In genomic region chr17:33512113-33512512, GRCh38 we compare ENCODE assay signal across 27 cellular contexts.
"Had no signal": no experiment of that assay in that cellular context is flagged by ENCODE, and none has a peak within 500 bp of the region (broad histone marks: within the 10 kb centered on the region; RNA-seq: fewer than 3 reads in every experiment).

No MANE protein-coding gene starts in this region.

- H3K4me3 ChIP-seq: coronary artery, dorsolateral prefrontal cortex, esophagus squamous epithelium, gastrocnemius medialis, heart right ventricle, left lung, lung had no signal

- H3K4me3 Mint-ChIP-seq: memory B cell had no signal

- DNase-seq: dermis blood vessel endothelial cell; dorsolateral prefrontal cortex; effector CD4-positive, alpha-beta T cell; effector memory CD4-positive, alpha-beta T cell; erythroblast; esophagus squamous epithelium; foreskin fibroblast; foreskin melanocyte; gastrocnemius medialis; glutamatergic neuron; head of caudate nucleus; heart right ventricle; hippocampal formation; left cardiac atrium; left lung; left ventricle myocardium superior; mammary epithelial cell; midbrain; naive thymus-derived CD4-positive, alpha-beta T cell had no signal

- H3K36me3 ChIP-seq: esophagus squamous epithelium, gastrocnemius medialis, heart right ventricle, left lung had no signal

- H3K4me1 Mint-ChIP-seq: memory B cell had no signal

- H3K9me3 Mint-ChIP-seq: memory B cell had no signal

- H3K27ac Mint-ChIP-seq: memory B cell; naive thymus-derived CD4-positive, alpha-beta T cell had no signal

- H3K36me3 Mint-ChIP-seq: memory B cell; naive thymus-derived CD4-positive, alpha-beta T cell had no signal

- ATAC-seq: esophagus mucosa; gastrocnemius medialis; heart right ventricle; left cardiac atrium; left lung; left ventricle myocardium superior; naive thymus-derived CD4-positive, alpha-beta T cell had no signal

- H3K9me3 ChIP-seq: esophagus squamous epithelium, gastrocnemius medialis, left lung had no signal

- FAIRE-seq: colon, islet of Langerhans, keratinocyte had no signal

- H3K27me3 ChIP-seq: gastrocnemius medialis, left lung had no signal

- H3K27ac ChIP-seq: coronary artery, dorsolateral prefrontal cortex, epithelial cell of prostate, esophagus squamous epithelium, gastrocnemius medialis, heart right ventricle, left lung had no signal

- H3K4me1 ChIP-seq: esophagus squamous epithelium, gastrocnemius medialis, heart right ventricle had no signal
